10 cellular contexts compared by ENCODE assay signal in genomic region chr12:9868271-9868815, GRCh38. TPM values are rescaled to one million over a fixed set of nuclear protein-coding genes. Genes with fewer than 3 reads are reported as not detected.
DNase-seq lines count a peak whose midpoint lies in the region; ATAC-seq and FAIRE-seq lines count a peak whose summit lies in the region.
"Had no signal": no experiment of that assay in that cellular context is flagged by ENCODE, and none has a peak within 500 bp of the region (broad histone marks: within the 10 kb centered on the region; RNA-seq: fewer than 3 reads in every experiment).

No MANE protein-coding gene starts in this region.

- H3K4me1 ChIP-seq in skeletal muscle satellite cell (ENCODE audit: control insufficient read depth, insufficient read depth, low read length): no peaks in the 10 kb centered on the region
- peaks cover 0 to 3% of the 10 kb centered on the region in 2 donors for H3K4me1 ChIP-seq in neuronal stem cell (ENCODE audit: control insufficient read depth in 2 of 2, insufficient read depth in 1 of 2, low read depth in 1 of 2, low read length in 2 of 2)

- WGBS in neuronal stem cell (ENCODE audit: extremely low coverage in 2 of 2, insufficient read length in 2 of 2, insufficient replicate concordance in 1 of 2), 2 donors: no CpG with 5 or more reads among the region's 11 CpGs

- H2BK12ac ChIP-seq in neuronal stem cell (ENCODE audit: low read length): no peak overlapping the region

- H3K36me3 ChIP-seq in skeletal muscle satellite cell (ENCODE audit: insufficient read depth, low read length) (no peaks in the 10 kb centered on the region), neuronal stem cell (replicated peaks in 1 of 2; ENCODE audit: control insufficient read depth in 2 of 2, insufficient read depth in 2 of 2, low read length in 2 of 2) (no peaks in the 10 kb centered on the region)

- H3K23ac ChIP-seq in neuronal stem cell (ENCODE audit: low read depth, low read length, poor library complexity): no peak overlapping the region

- H3K27me3 ChIP-seq in skeletal muscle satellite cell (ENCODE audit: control insufficient read depth, insufficient read depth, low read length) (no peaks in the 10 kb centered on the region), neuronal stem cell (ENCODE audit: control insufficient read depth in 3 of 3, insufficient read depth in 3 of 3, low read depth in 1 of 3, low read length in 3 of 3) (no peaks in the 10 kb centered on the region)

- no peak overlapping the region for H3K18ac ChIP-seq in neuronal stem cell (ENCODE audit: low read length)

- no peak overlapping the region for H4K8ac ChIP-seq in neuronal stem cell (ENCODE audit: low read depth, low read length)

- H3K14ac ChIP-seq in neuronal stem cell (ENCODE audit: low read length): no peak overlapping the region

- peak overlapping the region; percentile 88 for H3K27ac ChIP-seq in epithelial cell of prostate
- H3K27ac ChIP-seq in neuronal stem cell (replicated peaks; ENCODE audit: low read length): no peak overlapping the region

- H3K4ac ChIP-seq in neuronal stem cell (ENCODE audit: low read length): no peak overlapping the region

- peak overlapping the region; percentile 80 for H3K9ac ChIP-seq in skeletal muscle satellite cell (ENCODE audit: low read depth, low read length)
- H3K9ac ChIP-seq in neuronal stem cell (ENCODE audit: low read depth, low read length, poor library complexity): no peak overlapping the region

- no peak overlapping the region for H2AK5ac ChIP-seq in neuronal stem cell (ENCODE audit: low read depth, low read length)

- H2BK5ac ChIP-seq in neuronal stem cell (ENCODE audit: low read length): no peak overlapping the region

- no peaks in the 10 kb centered on the region for H3K79me1 ChIP-seq in neuronal stem cell (ENCODE audit: low read depth, low read length)

- H2AFZ ChIP-seq in neuronal stem cell (ENCODE audit: low read length): no peak overlapping the region

- no peak overlapping the region for H2BK15ac ChIP-seq in neuronal stem cell (ENCODE audit: low read length)

- FAIRE-seq in GM19239 (lab: Jason Lieb, UNC): peak; percentile 77

- H2BK120ac ChIP-seq in neuronal stem cell (ENCODE audit: low read depth, low read length): no peak overlapping the region

- H4K91ac ChIP-seq in neuronal stem cell (ENCODE audit: low read depth, low read length, poor library complexity): no peak overlapping the region

- ATAC-seq in GM18858 (IDR thresholded peaks at IDR 0.05; ENCODE audit: unreplicated experiment): no peak
- no peak for ATAC-seq in GM21737 (IDR thresholded peaks at IDR 0.05; ENCODE audit: unreplicated experiment)
- no peak for ATAC-seq in HG03439 (IDR thresholded peaks at IDR 0.05; ENCODE audit: unreplicated experiment)

- H3K4me3 ChIP-seq in skeletal muscle satellite cell (ENCODE audit: low read length): peak overlapping the region; percentile 69
- no peak overlapping the region for H3K4me3 ChIP-seq in neuronal stem cell (ENCODE audit: low read length in 2 of 2)

- DNase-seq in GM19239 (ENCODE audit: insufficient read length, low spot score) (no peak), RKO (ENCODE audit: low spot score) (peak; percentile 18), epithelial cell of prostate (ENCODE audit: low read depth, low spot score) (no peak), neuronal stem cell (ENCODE audit: low spot score) (no peak)
- DNase-seq: cerebellar nuclear complex had no signal

- H3K9me3 ChIP-seq in skeletal muscle satellite cell (replicated peaks; ENCODE audit: low read length) (no peaks in the 10 kb centered on the region), neuronal stem cell (replicated peaks in 1 of 2; ENCODE audit: control insufficient read depth in 2 of 2, insufficient read depth in 1 of 2, low read depth in 1 of 2, low read length in 2 of 2) (no peaks in the 10 kb centered on the region)

- peak overlapping the region; percentile 85 for H3K4me2 ChIP-seq in skeletal muscle satellite cell (ENCODE audit: low read length)
- no peak overlapping the region for H3K4me2 ChIP-seq in neuronal stem cell (ENCODE audit: insufficient read depth, low read length, poor library complexity, severe bottlenecking)

RNA-seq across cellular contexts. Expression of gene CLEC2B, which starts 0.8 kb away (rescaled TPM):
- 24.7 and 25.6 TPM in 2 replicates for total RNA-seq in skeletal muscle satellite cell (2012; rRNA removed)
- polyA plus RNA-seq in neuronal stem cell (2013, experiment 1 of 2): not detected
- 0.03 TPM for polyA plus RNA-seq in neuronal stem cell (2013, experiment 2 of 2)

RNA-seq across cellular contexts. Expression of gene KLRF2, which starts 12.9 kb away (rescaled TPM):
- total RNA-seq in skeletal muscle satellite cell (2012; rRNA removed): not detected in 2 replicates
- not detected for polyA plus RNA-seq in neuronal stem cell (2013, experiment 1 of 2)
- not detected for polyA plus RNA-seq in neuronal stem cell (2013, experiment 2 of 2)
- total RNA-seq: neural crest cell had no signal

RNA-seq across cellular contexts. Expression of gene KLRF1, which starts 41.1 kb away (rescaled TPM):
- total RNA-seq in skeletal muscle satellite cell (2012; rRNA removed): not detected in 2 replicates
- not detected for polyA plus RNA-seq in neuronal stem cell (2013, experiment 1 of 2)
- not detected for polyA plus RNA-seq in neuronal stem cell (2013, experiment 2 of 2)
- total RNA-seq: neural crest cell had no signal
